8 cellular contexts compared by ENCODE assay signal in genomic region chr2:86807462-86808275, GRCh38. TPM values are rescaled to one million over a fixed set of nuclear protein-coding genes. Genes with fewer than 3 reads are reported as not detected.
DNase-seq lines count a peak whose midpoint lies in the region; ATAC-seq and TF ChIP-seq lines count a peak whose summit lies in the region.

No MANE protein-coding gene starts in this region.

- ATAC-seq in GM18502 (IDR thresholded peaks at IDR 0.05; ENCODE audit: poor library complexity, unreplicated experiment) (peak; percentile 43), naive B cell (ENCODE audit: low read depth in 2 of 2) (peak; percentile 35 to 41), GM19452 (IDR thresholded peaks at IDR 0.05; ENCODE audit: unreplicated experiment) (no peak)
- ATAC-seq in activated CD8-positive, alpha-beta T cell treated with anti-CD3 and anti-CD28 coated beads for 36 hours = peak; percentile 57

- no peaks in the 10 kb centered on the region for H3K9me3 ChIP-seq in uterus

- no peaks in the 10 kb centered on the region for H3K27me3 ChIP-seq in uterus

- DNase-seq in AG10803 (ENCODE audit: low read depth) = no peak
- DNase-seq in NCI-H128 (lab: John Stamatoyannopoulos, UW; ENCODE audit: unreplicated experiment) = peak; percentile 62
- DNase-seq in activated CD8-positive, alpha-beta T cell treated with anti-CD3 and anti-CD28 coated beads for 36 hours = peak; percentile 96
- peak; percentile 36 to 39 for DNase-seq in erythroblast (lab: John Stamatoyannopoulos, UW)
- peak; percentile 43 for DNase-seq in naive B cell
- DNase-seq in uterus = no peak

- TF ChIP-seq CTCF in AG10803 (conservative IDR thresholded peaks at IDR 0.05; ENCODE audit: low read length) = no peak
- no peak for TF ChIP-seq CTCF in activated CD8-positive, alpha-beta T cell treated with anti-CD3 and anti-CD28 coated beads for 36 hours (IDR thresholded peaks at IDR 0.05)
- no peak for TF ChIP-seq CTCF in uterus (IDR thresholded peaks at IDR 0.05)

- peak overlapping the region; percentile 87 for H3K4me3 Mint-ChIP-seq in activated CD8-positive, alpha-beta T cell treated with anti-CD3 and anti-CD28 coated beads for 36 hours
- peak overlapping the region; percentile 80 to 95 (median 92) for H3K4me3 Mint-ChIP-seq in naive B cell

- TF ChIP-seq POLR2A in erythroblast (IDR thresholded peaks at IDR 0.05; ENCODE audit: low read length) = no peak
- no peak for TF ChIP-seq POLR2A in uterus (IDR thresholded peaks at IDR 0.05)

- no peak overlapping the region for H3K27ac ChIP-seq in uterus

- H3K9me3 Mint-ChIP-seq in activated CD8-positive, alpha-beta T cell treated with anti-CD3 and anti-CD28 coated beads for 36 hours = peaks cover 1% of the 10 kb centered on the region
- no peaks in the 10 kb centered on the region for H3K9me3 Mint-ChIP-seq in naive B cell

- POLR2A ChIA-PET in activated CD8-positive, alpha-beta T cell treated with anti-CD3 and anti-CD28 coated beads for 36 hours (lab: Charles Lee) = interaction anchor here (0.8 to 7.2 kb wide), 12 partner anchors 10 to 47 kb away, joined by 3 to 156 read pairs (median 8); partner anchors contain the start of gene CD8A

- intact Hi-C loops in activated CD8-positive, alpha-beta T cell treated with anti-CD3 and anti-CD28 coated beads for 36 hours (cut with micrococcal nuclease) = loop anchor here (2.0 kb wide), 1 partner anchor 43 kb away; no protein-coding TSS in a partner anchor
- intact Hi-C loops in uterus (cut with DNase I; ENCODE audit: low total_unique reads) = no loop called here

- H3K27me3 Mint-ChIP-seq in activated CD8-positive, alpha-beta T cell treated with anti-CD3 and anti-CD28 coated beads for 36 hours = no peaks in the 10 kb centered on the region
- H3K27me3 Mint-ChIP-seq in naive B cell = peaks cover 48 to 63% (median 49%) of the 10 kb centered on the region in 3 donors

- peaks cover 40% of the 10 kb centered on the region for H3K4me1 Mint-ChIP-seq in activated CD8-positive, alpha-beta T cell treated with anti-CD3 and anti-CD28 coated beads for 36 hours (ENCODE audit: low read depth)
- peaks cover 24 to 26% (median 24%) of the 10 kb centered on the region in 3 donors for H3K4me1 Mint-ChIP-seq in naive B cell

- no peaks in the 10 kb centered on the region for H3K36me3 ChIP-seq in uterus

- peak overlapping the region; percentile 90 for H3K27ac Mint-ChIP-seq in activated CD8-positive, alpha-beta T cell treated with anti-CD3 and anti-CD28 coated beads for 36 hours
- peak overlapping the region in 2 of 6 donors; percentile 31 to 94 for H3K27ac Mint-ChIP-seq in naive B cell

- CTCF ChIA-PET in activated CD8-positive, alpha-beta T cell treated with anti-CD3 and anti-CD28 coated beads for 36 hours (lab: Charles Lee) = interaction anchor here (0.8 to 3.4 kb wide), 18 partner anchors 11 to 67 kb away, joined by 3 to 37 read pairs (median 6); partner anchors contain the start of gene CD8A

- H3K4me3 ChIP-seq in AG10803 (ENCODE audit: low read length) (peak overlapping the region; percentile 40), uterus (peak overlapping the region; percentile 34 to 43)

- peaks cover 0 to 4% of the 10 kb centered on the region in 2 donors for H3K4me1 ChIP-seq in uterus

- peaks cover 54% of the 10 kb centered on the region for H3K36me3 Mint-ChIP-seq in activated CD8-positive, alpha-beta T cell treated with anti-CD3 and anti-CD28 coated beads for 36 hours (ENCODE audit: low read depth)
- H3K36me3 Mint-ChIP-seq in naive B cell = no peaks in the 10 kb centered on the region

RNA-seq across cellular contexts. Expression of gene CD8A, which starts 17.0 kb away (rescaled TPM):
- total RNA-seq in activated CD8-positive, alpha-beta T cell treated with anti-CD3 and anti-CD28 coated beads for 36 hours = 100 to 1,000 TPM; 419 to 432 TPM
- 1 to 10 TPM in 2 of 6 donors, under 1 TPM in 2, not detected in 2; 0.59 to 1.9 (median 1.0) TPM for polyA plus RNA-seq in naive B cell (ENCODE audit: low read depth in 6 of 6)
- 10 to 100 TPM in 1 of 4 donors, 1 to 10 TPM in 2, under 1 TPM in 1; 0.07 to 38.5 (median 1.2) TPM for total RNA-seq in uterus

RNA-seq across cellular contexts. Expression of gene CD8B, which starts 54.0 kb away (rescaled TPM):
- 100 to 1,000 TPM; 319 to 321 TPM for total RNA-seq in activated CD8-positive, alpha-beta T cell treated with anti-CD3 and anti-CD28 coated beads for 36 hours
- 1 to 10 TPM in 4 of 6 donors, under 1 TPM in 1, not detected in 1; 0.31 to 2.0 (median 1.5) TPM for polyA plus RNA-seq in naive B cell (ENCODE audit: low read depth in 6 of 6)
- 1 to 10 TPM in 1 of 4 donors, under 1 TPM in 1, not detected in 2; 0.55 to 1.0 TPM for total RNA-seq in uterus

Comparison
In these comparisons a context has a peak if more than half of its experiments do, and no peak if none do; other contexts are left out.
1. DNase-seq: peak in NCI-H128 (single experiment), activated CD8-positive, alpha-beta T cell treated with anti-CD3 and anti-CD28 coated beads for 36 hours (single experiment), erythroblast (2 of 2) and naive B cell (single experiment); none in AG10803 (single experiment) and uterus (0 of 2).
2. RNA of gene CD8A, which starts 17.0 kb away (total RNA-seq): 419 to 432 TPM in activated CD8-positive, alpha-beta T cell treated with anti-CD3 and anti-CD28 coated beads for 36 hours; 0.07 to 38.5 TPM in uterus; every median in the first group is over 10 times any median in the second.
3. RNA of gene CD8B, which starts 54.0 kb away (total RNA-seq): 319 to 321 TPM in activated CD8-positive, alpha-beta T cell treated with anti-CD3 and anti-CD28 coated beads for 36 hours; 0.55 to 1.0 TPM in uterus; every median in the first group is over 100 times any median in the second.